ENCODE assay signal across 1 cellular context in the genomic region with DNA sequence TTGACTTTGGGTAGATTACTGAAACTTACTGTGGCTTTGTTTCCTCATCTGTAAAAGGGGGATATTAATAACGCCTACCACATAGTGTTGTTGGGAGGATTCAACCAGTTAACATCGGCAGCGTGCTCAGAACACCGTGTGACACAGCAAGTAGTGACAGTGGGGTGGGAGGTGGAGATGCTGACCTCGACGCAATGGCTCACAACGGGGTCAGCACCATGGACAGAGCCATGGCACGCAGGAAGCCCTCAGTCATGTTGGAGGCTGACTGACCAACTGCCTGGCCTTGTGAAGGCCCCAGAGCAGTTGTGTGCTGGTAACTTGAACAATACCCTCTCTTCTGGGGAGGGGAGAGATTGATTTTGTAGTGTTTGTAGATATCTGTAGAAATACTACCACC.
TF ChIP-seq lines count a peak whose summit lies in the region.

No MANE protein-coding gene starts in this region.

TF ChIP-seq in HepG2, 621 proteins besides CTCF, POLR2A, EP300 and RAD21 (continued from another document and continues in another):
- TF ChIP-seq, protein P1, sequence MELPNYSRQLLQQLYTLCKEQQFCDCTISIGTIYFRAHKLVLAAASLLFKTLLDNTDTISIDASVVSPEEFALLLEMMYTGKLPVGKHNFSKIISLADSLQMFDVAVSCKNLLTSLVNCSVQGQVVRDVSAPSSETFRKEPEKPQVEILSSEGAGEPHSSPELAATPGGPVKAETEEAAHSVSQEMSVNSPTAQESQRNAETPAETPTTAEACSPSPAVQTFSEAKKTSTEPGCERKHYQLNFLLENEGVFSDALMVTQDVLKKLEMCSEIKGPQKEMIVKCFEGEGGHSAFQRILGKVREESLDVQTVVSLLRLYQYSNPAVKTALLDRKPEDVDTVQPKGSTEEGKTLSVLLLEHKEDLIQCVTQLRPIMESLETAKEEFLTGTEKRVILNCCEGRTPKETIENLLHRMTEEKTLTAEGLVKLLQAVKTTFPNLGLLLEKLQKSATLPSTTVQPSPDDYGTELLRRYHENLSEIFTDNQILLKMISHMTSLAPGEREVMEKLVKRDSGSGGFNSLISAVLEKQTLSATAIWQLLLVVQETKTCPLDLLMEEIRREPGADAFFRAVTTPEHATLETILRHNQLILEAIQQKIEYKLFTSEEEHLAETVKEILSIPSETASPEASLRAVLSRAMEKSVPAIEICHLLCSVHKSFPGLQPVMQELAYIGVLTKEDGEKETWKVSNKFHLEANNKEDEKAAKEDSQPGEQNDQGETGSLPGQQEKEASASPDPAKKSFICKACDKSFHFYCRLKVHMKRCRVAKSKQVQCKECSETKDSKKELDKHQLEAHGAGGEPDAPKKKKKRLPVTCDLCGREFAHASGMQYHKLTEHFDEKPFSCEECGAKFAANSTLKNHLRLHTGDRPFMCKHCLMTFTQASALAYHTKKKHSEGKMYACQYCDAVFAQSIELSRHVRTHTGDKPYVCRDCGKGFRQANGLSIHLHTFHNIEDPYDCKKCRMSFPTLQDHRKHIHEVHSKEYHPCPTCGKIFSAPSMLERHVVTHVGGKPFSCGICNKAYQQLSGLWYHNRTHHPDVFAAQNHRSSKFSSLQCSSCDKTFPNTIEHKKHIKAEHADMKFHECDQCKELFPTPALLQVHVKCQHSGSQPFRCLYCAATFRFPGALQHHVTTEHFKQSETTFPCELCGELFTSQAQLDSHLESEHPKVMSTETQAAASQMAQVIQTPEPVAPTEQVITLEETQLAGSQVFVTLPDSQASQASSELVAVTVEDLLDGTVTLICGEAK (IDR thresholded peaks at IDR 0.05), result no peak
- TF ChIP-seq, protein P1 (CRISPR knock-in tag; IDR thresholded peaks at IDR 0.05), result no peak
- TF ChIP-seq, protein P2, sequence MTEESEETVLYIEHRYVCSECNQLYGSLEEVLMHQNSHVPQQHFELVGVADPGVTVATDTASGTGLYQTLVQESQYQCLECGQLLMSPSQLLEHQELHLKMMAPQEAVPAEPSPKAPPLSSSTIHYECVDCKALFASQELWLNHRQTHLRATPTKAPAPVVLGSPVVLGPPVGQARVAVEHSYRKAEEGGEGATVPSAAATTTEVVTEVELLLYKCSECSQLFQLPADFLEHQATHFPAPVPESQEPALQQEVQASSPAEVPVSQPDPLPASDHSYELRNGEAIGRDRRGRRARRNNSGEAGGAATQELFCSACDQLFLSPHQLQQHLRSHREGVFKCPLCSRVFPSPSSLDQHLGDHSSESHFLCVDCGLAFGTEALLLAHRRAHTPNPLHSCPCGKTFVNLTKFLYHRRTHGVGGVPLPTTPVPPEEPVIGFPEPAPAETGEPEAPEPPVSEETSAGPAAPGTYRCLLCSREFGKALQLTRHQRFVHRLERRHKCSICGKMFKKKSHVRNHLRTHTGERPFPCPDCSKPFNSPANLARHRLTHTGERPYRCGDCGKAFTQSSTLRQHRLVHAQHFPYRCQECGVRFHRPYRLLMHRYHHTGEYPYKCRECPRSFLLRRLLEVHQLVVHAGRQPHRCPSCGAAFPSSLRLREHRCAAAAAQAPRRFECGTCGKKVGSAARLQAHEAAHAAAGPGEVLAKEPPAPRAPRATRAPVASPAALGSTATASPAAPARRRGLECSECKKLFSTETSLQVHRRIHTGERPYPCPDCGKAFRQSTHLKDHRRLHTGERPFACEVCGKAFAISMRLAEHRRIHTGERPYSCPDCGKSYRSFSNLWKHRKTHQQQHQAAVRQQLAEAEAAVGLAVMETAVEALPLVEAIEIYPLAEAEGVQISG (CRISPR knock-in tag; IDR thresholded peaks at IDR 0.05), result peak; percentile 78
- TF ChIP-seq NFIC (IDR thresholded peaks at IDR 0.05; ENCODE audit: low read length) (no peak), ETV5 (CRISPR knock-in tag; IDR thresholded peaks at IDR 0.05; ENCODE audit: borderline replicate concordance) (no peak), DPF2 (CRISPR knock-in tag; IDR thresholded peaks at IDR 0.05; ENCODE audit: borderline replicate concordance, low read depth) (no peak), KLF12 (CRISPR knock-in tag; IDR thresholded peaks at IDR 0.05; ENCODE audit: borderline replicate concordance) (no peak), CCAR2 (optimal IDR thresholded peaks at IDR 0.05; ENCODE audit: low read depth, low read length) (no peak), RNF2 (conservative IDR thresholded peaks at IDR 0.05; ENCODE audit: low read depth) (no peak), ZFP37 (CRISPR knock-in tag; IDR thresholded peaks at IDR 0.05; ENCODE audit: borderline replicate concordance) (no peak), CC2D1A (CRISPR knock-in tag; IDR thresholded peaks at IDR 0.05) (no peak)
- TF ChIP-seq, protein P3, sequence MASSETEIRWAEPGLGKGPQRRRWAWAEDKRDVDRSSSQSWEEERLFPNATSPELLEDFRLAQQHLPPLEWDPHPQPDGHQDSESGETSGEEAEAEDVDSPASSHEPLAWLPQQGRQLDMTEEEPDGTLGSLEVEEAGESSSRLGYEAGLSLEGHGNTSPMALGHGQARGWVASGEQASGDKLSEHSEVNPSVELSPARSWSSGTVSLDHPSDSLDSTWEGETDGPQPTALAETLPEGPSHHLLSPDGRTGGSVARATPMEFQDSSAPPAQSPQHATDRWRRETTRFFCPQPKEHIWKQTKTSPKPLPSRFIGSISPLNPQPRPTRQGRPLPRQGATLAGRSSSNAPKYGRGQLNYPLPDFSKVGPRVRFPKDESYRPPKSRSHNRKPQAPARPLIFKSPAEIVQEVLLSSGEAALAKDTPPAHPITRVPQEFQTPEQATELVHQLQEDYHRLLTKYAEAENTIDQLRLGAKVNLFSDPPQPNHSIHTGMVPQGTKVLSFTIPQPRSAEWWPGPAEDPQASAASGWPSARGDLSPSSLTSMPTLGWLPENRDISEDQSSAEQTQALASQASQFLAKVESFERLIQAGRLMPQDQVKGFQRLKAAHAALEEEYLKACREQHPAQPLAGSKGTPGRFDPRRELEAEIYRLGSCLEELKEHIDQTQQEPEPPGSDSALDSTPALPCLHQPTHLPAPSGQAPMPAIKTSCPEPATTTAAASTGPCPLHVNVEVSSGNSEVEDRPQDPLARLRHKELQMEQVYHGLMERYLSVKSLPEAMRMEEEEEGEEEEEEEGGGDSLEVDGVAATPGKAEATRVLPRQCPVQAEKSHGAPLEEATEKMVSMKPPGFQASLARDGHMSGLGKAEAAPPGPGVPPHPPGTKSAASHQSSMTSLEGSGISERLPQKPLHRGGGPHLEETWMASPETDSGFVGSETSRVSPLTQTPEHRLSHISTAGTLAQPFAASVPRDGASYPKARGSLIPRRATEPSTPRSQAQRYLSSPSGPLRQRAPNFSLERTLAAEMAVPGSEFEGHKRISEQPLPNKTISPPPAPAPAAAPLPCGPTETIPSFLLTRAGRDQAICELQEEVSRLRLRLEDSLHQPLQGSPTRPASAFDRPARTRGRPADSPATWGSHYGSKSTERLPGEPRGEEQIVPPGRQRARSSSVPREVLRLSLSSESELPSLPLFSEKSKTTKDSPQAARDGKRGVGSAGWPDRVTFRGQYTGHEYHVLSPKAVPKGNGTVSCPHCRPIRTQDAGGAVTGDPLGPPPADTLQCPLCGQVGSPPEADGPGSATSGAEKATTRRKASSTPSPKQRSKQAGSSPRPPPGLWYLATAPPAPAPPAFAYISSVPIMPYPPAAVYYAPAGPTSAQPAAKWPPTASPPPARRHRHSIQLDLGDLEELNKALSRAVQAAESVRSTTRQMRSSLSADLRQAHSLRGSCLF (CRISPR knock-in tag; IDR thresholded peaks at IDR 0.05; ENCODE audit: borderline replicate concordance), result no peak
- TF ChIP-seq, protein P4, sequence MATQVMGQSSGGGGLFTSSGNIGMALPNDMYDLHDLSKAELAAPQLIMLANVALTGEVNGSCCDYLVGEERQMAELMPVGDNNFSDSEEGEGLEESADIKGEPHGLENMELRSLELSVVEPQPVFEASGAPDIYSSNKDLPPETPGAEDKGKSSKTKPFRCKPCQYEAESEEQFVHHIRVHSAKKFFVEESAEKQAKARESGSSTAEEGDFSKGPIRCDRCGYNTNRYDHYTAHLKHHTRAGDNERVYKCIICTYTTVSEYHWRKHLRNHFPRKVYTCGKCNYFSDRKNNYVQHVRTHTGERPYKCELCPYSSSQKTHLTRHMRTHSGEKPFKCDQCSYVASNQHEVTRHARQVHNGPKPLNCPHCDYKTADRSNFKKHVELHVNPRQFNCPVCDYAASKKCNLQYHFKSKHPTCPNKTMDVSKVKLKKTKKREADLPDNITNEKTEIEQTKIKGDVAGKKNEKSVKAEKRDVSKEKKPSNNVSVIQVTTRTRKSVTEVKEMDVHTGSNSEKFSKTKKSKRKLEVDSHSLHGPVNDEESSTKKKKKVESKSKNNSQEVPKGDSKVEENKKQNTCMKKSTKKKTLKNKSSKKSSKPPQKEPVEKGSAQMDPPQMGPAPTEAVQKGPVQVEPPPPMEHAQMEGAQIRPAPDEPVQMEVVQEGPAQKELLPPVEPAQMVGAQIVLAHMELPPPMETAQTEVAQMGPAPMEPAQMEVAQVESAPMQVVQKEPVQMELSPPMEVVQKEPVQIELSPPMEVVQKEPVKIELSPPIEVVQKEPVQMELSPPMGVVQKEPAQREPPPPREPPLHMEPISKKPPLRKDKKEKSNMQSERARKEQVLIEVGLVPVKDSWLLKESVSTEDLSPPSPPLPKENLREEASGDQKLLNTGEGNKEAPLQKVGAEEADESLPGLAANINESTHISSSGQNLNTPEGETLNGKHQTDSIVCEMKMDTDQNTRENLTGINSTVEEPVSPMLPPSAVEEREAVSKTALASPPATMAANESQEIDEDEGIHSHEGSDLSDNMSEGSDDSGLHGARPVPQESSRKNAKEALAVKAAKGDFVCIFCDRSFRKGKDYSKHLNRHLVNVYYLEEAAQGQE (IDR thresholded peaks at IDR 0.05; ENCODE audit: borderline replicate concordance in 1 of 2, low read depth in 1 of 2, low read length in 2 of 2), result peak in 1 of 2 experiments; percentile 99
- TF ChIP-seq, protein P5, sequence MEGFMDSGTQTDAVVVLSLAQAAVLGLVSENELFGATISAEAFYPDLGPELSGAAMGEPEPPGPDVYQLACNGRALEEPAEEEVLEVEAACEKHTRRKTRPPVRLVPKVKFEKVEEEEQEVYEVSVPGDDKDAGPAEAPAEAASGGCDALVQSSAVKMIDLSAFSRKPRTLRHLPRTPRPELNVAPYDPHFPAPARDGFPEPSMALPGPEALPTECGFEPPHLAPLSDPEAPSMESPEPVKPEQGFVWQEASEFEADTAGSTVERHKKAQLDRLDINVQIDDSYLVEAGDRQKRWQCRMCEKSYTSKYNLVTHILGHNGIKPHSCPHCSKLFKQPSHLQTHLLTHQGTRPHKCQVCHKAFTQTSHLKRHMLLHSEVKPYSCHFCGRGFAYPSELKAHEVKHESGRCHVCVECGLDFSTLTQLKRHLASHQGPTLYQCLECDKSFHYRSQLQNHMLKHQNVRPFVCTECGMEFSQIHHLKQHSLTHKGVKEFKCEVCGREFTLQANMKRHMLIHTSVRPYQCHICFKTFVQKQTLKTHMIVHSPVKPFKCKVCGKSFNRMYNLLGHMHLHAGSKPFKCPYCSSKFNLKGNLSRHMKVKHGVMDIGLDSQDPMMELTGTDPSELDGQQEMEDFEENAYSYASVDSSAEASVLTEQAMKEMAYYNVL (CRISPR knock-in tag; IDR thresholded peaks at IDR 0.05; ENCODE audit: borderline replicate concordance), result no peak
- TF ChIP-seq, protein P6, sequence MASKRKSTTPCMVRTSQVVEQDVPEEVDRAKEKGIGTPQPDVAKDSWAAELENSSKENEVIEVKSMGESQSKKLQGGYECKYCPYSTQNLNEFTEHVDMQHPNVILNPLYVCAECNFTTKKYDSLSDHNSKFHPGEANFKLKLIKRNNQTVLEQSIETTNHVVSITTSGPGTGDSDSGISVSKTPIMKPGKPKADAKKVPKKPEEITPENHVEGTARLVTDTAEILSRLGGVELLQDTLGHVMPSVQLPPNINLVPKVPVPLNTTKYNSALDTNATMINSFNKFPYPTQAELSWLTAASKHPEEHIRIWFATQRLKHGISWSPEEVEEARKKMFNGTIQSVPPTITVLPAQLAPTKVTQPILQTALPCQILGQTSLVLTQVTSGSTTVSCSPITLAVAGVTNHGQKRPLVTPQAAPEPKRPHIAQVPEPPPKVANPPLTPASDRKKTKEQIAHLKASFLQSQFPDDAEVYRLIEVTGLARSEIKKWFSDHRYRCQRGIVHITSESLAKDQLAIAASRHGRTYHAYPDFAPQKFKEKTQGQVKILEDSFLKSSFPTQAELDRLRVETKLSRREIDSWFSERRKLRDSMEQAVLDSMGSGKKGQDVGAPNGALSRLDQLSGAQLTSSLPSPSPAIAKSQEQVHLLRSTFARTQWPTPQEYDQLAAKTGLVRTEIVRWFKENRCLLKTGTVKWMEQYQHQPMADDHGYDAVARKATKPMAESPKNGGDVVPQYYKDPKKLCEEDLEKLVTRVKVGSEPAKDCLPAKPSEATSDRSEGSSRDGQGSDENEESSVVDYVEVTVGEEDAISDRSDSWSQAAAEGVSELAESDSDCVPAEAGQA (IDR thresholded peaks at IDR 0.05; ENCODE audit: low read depth), result no peak
- TF ChIP-seq, protein P6 (CRISPR knock-in tag; IDR thresholded peaks at IDR 0.05; ENCODE audit: borderline replicate concordance), result no peak
